In the genomic region with DNA sequence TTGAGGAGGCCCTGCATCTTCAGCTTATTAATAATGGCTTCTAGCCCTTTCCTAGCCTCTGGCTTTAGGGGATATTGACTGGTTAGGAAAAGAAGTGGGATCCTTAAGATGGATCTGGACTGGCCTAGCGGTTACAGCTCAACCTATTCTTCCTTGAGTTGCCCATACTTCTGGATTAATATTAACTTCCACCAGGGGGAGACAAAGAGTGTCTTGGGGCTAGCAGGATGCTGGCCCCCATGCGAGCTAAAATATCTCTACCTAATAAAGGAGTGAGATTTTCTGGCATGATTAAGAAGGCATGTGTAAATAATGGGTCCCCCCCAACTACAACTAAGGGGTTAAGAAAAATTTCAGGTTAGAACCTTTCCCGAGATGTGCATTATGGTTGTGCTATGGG, we compare ENCODE assay signal across 17 cellular contexts. TPM values are rescaled to one million over a fixed set of nuclear protein-coding genes. Genes with fewer than 3 reads are reported as not detected.
DNase-seq lines count a peak whose midpoint lies in the region; ATAC-seq and TF ChIP-seq lines count a peak whose summit lies in the region.
"Had no signal": no experiment of that assay in that cellular context is flagged by ENCODE, and none has a peak within 500 bp of the region (broad histone marks: within the 10 kb centered on the region; RNA-seq: fewer than 3 reads in every experiment).

No MANE protein-coding gene starts in this region.

- no peaks in the 10 kb centered on the region for H3K4me1 Mint-ChIP-seq in CD14-positive monocyte
- H3K4me1 Mint-ChIP-seq in naive thymus-derived CD8-positive, alpha-beta T cell: no peaks in the 10 kb centered on the region

- H3K9me2 ChIP-seq in HCT116 (ENCODE audit: insufficient read depth): no peaks in the 10 kb centered on the region
- H3K9me2 ChIP-seq in PC-9 (ENCODE audit: insufficient read depth): no peaks in the 10 kb centered on the region

- H3K4me3 ChIP-seq in HCT116 (replicated peaks in 1 of 2; ENCODE audit: low read depth in 1 of 2, low read length in 2 of 2) (no peak overlapping the region), PC-9 (no peak overlapping the region), suprapubic skin (no peak overlapping the region)

- POLR2A ChIA-PET in HCT116 (lab: Charles Lee) (no interaction called here), PC-9 (lab: Charles Lee; ENCODE audit: unreplicated experiment) (no interaction called here)
- POLR2A ChIA-PET in naive thymus-derived CD8-positive, alpha-beta T cell (lab: Charles Lee): no interaction called here

- no peak overlapping the region for H3K4me3 Mint-ChIP-seq in CD14-positive monocyte
- H3K4me3 Mint-ChIP-seq in naive thymus-derived CD8-positive, alpha-beta T cell: no peak overlapping the region
- H3K4me3 Mint-ChIP-seq: activated CD4-positive, alpha-beta memory T cell treated with anti-CD3 and anti-CD28 coated beads for 36 hours; natural killer cell treated with Interleukin-12 subunit alpha and Interleukin-12 subunit beta and Interleukin-15 and Interleukin-18, amount 100 ng/mL, for 72 hours; T-helper 2 cell treated with Interferon-gamma antibody and Interleukin-4, amounts not matched to agents 5 μg/mL and 100 μg/mL, for 36 hours had no signal

- peak; percentile 34 for TF ChIP-seq CTCF in CD14-positive monocyte (IDR thresholded peaks at IDR 0.05)
- TF ChIP-seq CTCF in HCT116 (IDR thresholded peaks at IDR 0.05 in 2 of 3, conservative IDR thresholded peaks at IDR 0.05 in 1 of 3; ENCODE audit: borderline replicate concordance in 1 of 3, insufficient read depth in 1 of 3, low read depth in 2 of 3, low read length in 2 of 3): peak in 2 of 3 experiments; percentile 22 to 57; a peak in 3 of 6 replicates
- peak; percentile 43; the same call in 1 of the 2 replicates for TF ChIP-seq CTCF in PC-9 (conservative IDR thresholded peaks at IDR 0.05)
- TF ChIP-seq CTCF in foreskin keratinocyte (conservative IDR thresholded peaks at IDR 0.05): peak; percentile 51
- TF ChIP-seq CTCF in suprapubic skin (IDR thresholded peaks at IDR 0.05): no peak

- no peak overlapping the region for H3K27ac Mint-ChIP-seq in CD14-positive monocyte
- no peak overlapping the region for H3K27ac Mint-ChIP-seq in naive thymus-derived CD8-positive, alpha-beta T cell
- H3K27ac Mint-ChIP-seq: activated CD4-positive, alpha-beta memory T cell treated with anti-CD3 and anti-CD28 coated beads for 36 hours; natural killer cell treated with Interleukin-12 subunit alpha and Interleukin-12 subunit beta and Interleukin-15 and Interleukin-18, amount 100 ng/mL, for 72 hours; T-helper 2 cell treated with Interferon-gamma antibody and Interleukin-4, amounts not matched to agents 5 μg/mL and 100 μg/mL, for 36 hours had no signal

- no peaks in the 10 kb centered on the region for H3K79me2 ChIP-seq in HCT116 (ENCODE audit: insufficient read depth, low read length)
- H3K79me2 ChIP-seq in PC-9 (ENCODE audit: low read depth): no peaks in the 10 kb centered on the region

- H2AFZ ChIP-seq in HCT116 (ENCODE audit: low read depth, low read length, poor library complexity, severe bottlenecking) (no peak overlapping the region), PC-9 (no peak overlapping the region)

- ATAC-seq in HCT116 (0 out of 2 replicates have a peak, but pooled peaks have one; percentile 40), foreskin keratinocyte (no peak), GM21526 (IDR thresholded peaks at IDR 0.05; ENCODE audit: low FRiP score, unreplicated experiment) (no peak)
- ATAC-seq in naive thymus-derived CD8-positive, alpha-beta T cell: no peak
- ATAC-seq: natural killer cell treated with Interleukin-12 subunit alpha and Interleukin-12 subunit beta and Interleukin-15 and Interleukin-18, amount 100 ng/mL, for 72 hours; stimulated activated naive CD8-positive, alpha-beta T cell treated with anti-CD3 and anti-CD28 coated beads, Interleukin-15, Interleukin-2, amounts not matched to agents 100 U/mL and 50 U/mL, for 24 hours had no signal

- H3K9me3 ChIP-seq in HCT116 (ENCODE audit: control insufficient read depth in 1 of 2, insufficient read depth in 1 of 2, low read depth in 1 of 2, low read length in 2 of 2) (peaks cover 10 to 17% of the 10 kb centered on the region in 2 experiments; a peak in 3 of 4 replicates), PC-9 (ENCODE audit: insufficient read depth, low read depth) (peaks cover under 1% of the 10 kb centered on the region), suprapubic skin (peaks cover 36% of the 10 kb centered on the region)

- BruUV-seq in HCT116 (replicated peaks; lab: Mats Ljungman, UMichigan) (no TSS peak), PC-9 (replicated peaks; lab: Mats Ljungman, UMichigan) (no TSS peak)

- H3K36me3 ChIP-seq in HCT116 (ENCODE audit: control insufficient read depth in 1 of 2, insufficient read depth in 2 of 2, low read length in 2 of 2) (no peaks in the 10 kb centered on the region), PC-9 (ENCODE audit: low read depth) (no peaks in the 10 kb centered on the region), suprapubic skin (no peaks in the 10 kb centered on the region)

- no peak overlapping the region for H3K27ac ChIP-seq in HCT116 (ENCODE audit: low read depth, low read length)
- H3K27ac ChIP-seq in PC-9: no peak overlapping the region
- no peak overlapping the region for H3K27ac ChIP-seq in foreskin keratinocyte
- no peak overlapping the region for H3K27ac ChIP-seq in suprapubic skin

- no peak overlapping the region for H3K9ac ChIP-seq in HCT116 (ENCODE audit: low read length)

- DNase-seq in CD14-positive monocyte (ENCODE audit: low spot score) (no peak), HCT116 (ENCODE audit: low read depth, low spot score) (no peak), PC-9 (no peak), foreskin keratinocyte (no peak), suprapubic skin (ENCODE audit: low spot score in 2 of 2) (no peak)
- no peak for DNase-seq in stimulated activated CD4-positive, alpha-beta T cell treated with anti-CD3 and anti-CD28 coated beads, Interleukin-4, amount 100 ng/mL, for 4 hours
- no peak for DNase-seq in naive thymus-derived CD8-positive, alpha-beta T cell
- DNase-seq: activated CD4-positive, alpha-beta memory T cell treated with anti-CD3 and anti-CD28 coated beads for 36 hours; anterior cingulate cortex; cortex of kidney; NCI-H1092; NCI-H2227 treated with DMSO at 0.1 percent for 48 hours; stimulated activated naive CD8-positive, alpha-beta T cell treated with anti-CD3 and anti-CD28 coated beads, Interleukin-15, Interleukin-2, amounts not matched to agents 100 U/mL and 50 U/mL, for 24 hours had no signal

- RAD21 ChIA-PET in HCT116 (lab: Charles Lee; ENCODE audit: low non-redundant PET in 1 of 2, low total read pairs in 2 of 2, uncharacterized antibody in 2 of 2, unreplicated experiment in 2 of 2): no interaction called here

- TF ChIP-seq RAD21 in HCT116 (IDR thresholded peaks at IDR 0.05; ENCODE audit: low read depth): no peak; the same call in 1 of the 2 replicates

- 84% methylated on average over 3 of the region's 3 CpGs for WGBS in suprapubic skin

- no peaks in the 10 kb centered on the region for H4K20me1 ChIP-seq in HCT116 (ENCODE audit: insufficient read depth)
- H4K20me1 ChIP-seq in PC-9 (ENCODE audit: insufficient read depth): no peaks in the 10 kb centered on the region

- no peaks in the 10 kb centered on the region for H3K27me3 Mint-ChIP-seq in CD14-positive monocyte (ENCODE audit: low read depth in 3 of 3)
- peaks cover 0 to 4% (median 3%) of the 10 kb centered on the region in 5 donors for H3K27me3 Mint-ChIP-seq in naive thymus-derived CD8-positive, alpha-beta T cell
- H3K27me3 Mint-ChIP-seq: activated CD4-positive, alpha-beta memory T cell treated with anti-CD3 and anti-CD28 coated beads for 36 hours had no signal

- CTCF ChIA-PET in HCT116 (lab: Charles Lee) (no interaction called here), PC-9 (lab: Charles Lee) (interaction anchor here (0.9 kb wide), 1 partner anchor 286 kb away, joined by 3 read pairs; no protein-coding TSS in a partner anchor)

- no peak overlapping the region for H3K4me2 ChIP-seq in HCT116 (ENCODE audit: low read length)
- H3K4me2 ChIP-seq in PC-9: no peak overlapping the region

- no peak for TF ChIP-seq POLR2A in HCT116 (IDR thresholded peaks at IDR 0.05; ENCODE audit: borderline replicate concordance, extremely low read depth, insufficient read depth, insufficient read length)
- no peak for TF ChIP-seq POLR2A in suprapubic skin (IDR thresholded peaks at IDR 0.05)

- TF ChIP-seq EP300 in suprapubic skin (IDR thresholded peaks at IDR 0.05): no peak

- H3F3A ChIP-seq in PC-9 (ENCODE audit: insufficient read depth, low read depth): no peaks in the 10 kb centered on the region

- H3K27me3 ChIP-seq in HCT116 (ENCODE audit: insufficient read depth, low read length) (no peaks in the 10 kb centered on the region), PC-9 (ENCODE audit: insufficient read depth, low read depth) (no peaks in the 10 kb centered on the region), foreskin keratinocyte (no peaks in the 10 kb centered on the region), suprapubic skin (no peaks in the 10 kb centered on the region)

- intact Hi-C loops in CD14-positive monocyte (cut with micrococcal nuclease): no loop called here
- intact Hi-C loops in HCT116 (cut with micrococcal nuclease): loop anchor here (5.0 kb wide), 1 partner anchor 907 kb away; no protein-coding TSS in a partner anchor
- intact Hi-C loops in PC-9 (cut with micrococcal nuclease; ENCODE audit: unreplicated experiment): no loop called here

- no peaks in the 10 kb centered on the region for H3K4me1 ChIP-seq in HCT116 (ENCODE audit: control insufficient read depth in 1 of 2, insufficient read depth in 2 of 2, low read length in 2 of 2)
- no peaks in the 10 kb centered on the region for H3K4me1 ChIP-seq in PC-9 (replicated peaks; ENCODE audit: insufficient read depth)
- no peaks in the 10 kb centered on the region for H3K4me1 ChIP-seq in foreskin keratinocyte
- no peaks in the 10 kb centered on the region for H3K4me1 ChIP-seq in suprapubic skin
- H3K4me1 ChIP-seq: Caco-2 had no signal

- H3K9me3 Mint-ChIP-seq in CD14-positive monocyte: peaks cover 40 to 72% (median 65%) of the 10 kb centered on the region in 7 donors
- H3K9me3 Mint-ChIP-seq in naive thymus-derived CD8-positive, alpha-beta T cell: peaks cover 14 to 77% (median 48%) of the 10 kb centered on the region in 9 donors

- H3K36me3 Mint-ChIP-seq in CD14-positive monocyte: no peaks in the 10 kb centered on the region
- H3K36me3 Mint-ChIP-seq in naive thymus-derived CD8-positive, alpha-beta T cell: peaks cover 0 to 54% (median 30%) of the 10 kb centered on the region in 3 donors

TF ChIP-seq in HCT116, 20 proteins besides CTCF, POLR2A, EP300 and RAD21 (continues in another document):
- TF ChIP-seq JUND (IDR thresholded peaks at IDR 0.05) (no peak), CBX3 (IDR thresholded peaks at IDR 0.05; ENCODE audit: low read depth) (no peak), SRF (IDR thresholded peaks at IDR 0.05; ENCODE audit: low read depth) (no peak), EZH2phosphoT487 (IDR thresholded peaks at IDR 0.05; ENCODE audit: borderline replicate concordance) (no peak), EZH2 (IDR thresholded peaks at IDR 0.05) (no peak)

RNA-seq across cellular contexts. Expression of a gene that starts 23.2 kb away (rescaled TPM):
- not detected for polyA plus RNA-seq in CD14-positive monocyte
- total RNA-seq in HCT116 (2021; ENCODE audit: unreplicated experiment): 0.34 TPM
- polyA plus RNA-seq in HCT116 (2012): 0.10 and 0.14 TPM in 2 replicates
- total RNA-seq in PC-9 (2021): 0.33 and 0.40 TPM in 2 replicates
- 9.9 and 10.8 TPM in 2 replicates for total RNA-seq in foreskin keratinocyte
- 2.9 and 4.5 TPM in 2 replicates for polyA plus RNA-seq in foreskin keratinocyte
- total RNA-seq in suprapubic skin: 10 to 100 TPM; 31.3 to 68.8 (median 40.8) TPM
- total RNA-seq in naive thymus-derived CD8-positive, alpha-beta T cell: not detected
- not detected for polyA plus RNA-seq in naive thymus-derived CD8-positive, alpha-beta T cell
- total RNA-seq: activated CD4-positive, alpha-beta memory T cell treated with anti-CD3 and anti-CD28 coated beads for 36 hours; natural killer cell treated with Interleukin-12 subunit alpha and Interleukin-12 subunit beta and Interleukin-15 and Interleukin-18, amount 100 ng/mL, for 72 hours had no signal

Comparison
In these comparisons a context has a peak if more than half of its experiments do, and no peak if none do; other contexts are left out.
1. CTCF ChIP-seq: peak in CD14-positive monocyte (single experiment), HCT116 (2 of 3), PC-9 (single experiment) and foreskin keratinocyte (single experiment); none in suprapubic skin (0 of 2).